ENCODE assay signal across 1 cellular context in genomic region chr6:52389264-52389625, GRCh38.
TF ChIP-seq lines count a peak whose summit lies in the region.

No MANE protein-coding gene starts in this region.

TF ChIP-seq in K562, 482 proteins besides CTCF, POLR2A, EP300 and RAD21 (continued from another document and continues in another):
- TF ChIP-seq, protein P1, sequence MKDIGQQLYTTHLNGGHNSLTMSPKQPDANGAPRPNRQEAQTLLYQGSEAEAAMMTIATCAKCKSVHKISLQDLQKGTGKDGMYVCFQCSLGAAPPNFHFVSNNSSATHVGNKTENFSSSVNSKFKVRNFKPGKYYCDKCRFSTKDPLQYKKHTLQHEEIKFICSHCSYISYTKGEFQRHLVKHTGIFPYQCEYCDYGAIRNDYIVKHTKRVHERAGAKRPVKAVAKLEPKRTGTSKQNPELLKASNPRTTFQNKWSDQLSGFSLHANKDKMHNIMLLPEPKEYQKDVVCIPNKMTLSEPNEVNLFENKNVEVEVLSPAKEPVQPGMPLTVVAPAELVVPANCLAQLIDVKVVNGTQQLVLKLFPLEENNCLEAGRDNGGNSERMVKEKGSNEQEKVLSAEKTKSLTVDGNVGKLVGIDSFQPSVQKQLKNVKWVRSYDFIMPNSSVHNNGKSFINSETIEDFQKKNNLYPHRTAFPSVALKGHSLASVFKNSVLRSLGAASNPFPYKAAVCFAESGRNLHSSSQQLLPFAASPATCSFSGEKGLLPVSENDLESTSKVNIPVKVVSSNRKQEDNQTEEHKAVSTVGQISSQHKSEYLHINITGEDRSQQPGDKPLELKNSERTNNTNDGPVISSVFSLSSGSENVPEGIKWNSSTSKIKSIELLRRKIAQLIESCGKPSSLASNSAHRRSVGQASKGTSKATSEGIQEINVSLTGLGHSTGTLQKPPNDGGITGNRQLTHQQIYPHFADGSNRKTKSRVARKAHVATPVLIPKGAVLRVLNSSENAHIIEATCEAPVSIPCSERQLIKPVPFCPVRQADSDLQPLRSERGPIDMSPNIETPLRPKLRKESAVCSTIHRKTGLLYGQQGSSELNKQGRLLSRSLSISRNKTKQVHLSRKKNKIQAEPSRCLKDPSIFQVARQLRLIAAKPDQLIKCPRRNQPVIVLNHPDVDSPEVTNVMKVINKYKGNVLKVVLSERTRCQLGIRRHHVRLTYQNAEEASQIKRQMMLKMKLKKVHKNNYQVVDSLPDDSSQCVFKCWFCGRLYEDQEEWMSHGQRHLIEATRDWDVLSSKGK (CRISPR knock-in tag; IDR thresholded peaks at IDR 0.05), result no peak
- TF ChIP-seq, protein P2, sequence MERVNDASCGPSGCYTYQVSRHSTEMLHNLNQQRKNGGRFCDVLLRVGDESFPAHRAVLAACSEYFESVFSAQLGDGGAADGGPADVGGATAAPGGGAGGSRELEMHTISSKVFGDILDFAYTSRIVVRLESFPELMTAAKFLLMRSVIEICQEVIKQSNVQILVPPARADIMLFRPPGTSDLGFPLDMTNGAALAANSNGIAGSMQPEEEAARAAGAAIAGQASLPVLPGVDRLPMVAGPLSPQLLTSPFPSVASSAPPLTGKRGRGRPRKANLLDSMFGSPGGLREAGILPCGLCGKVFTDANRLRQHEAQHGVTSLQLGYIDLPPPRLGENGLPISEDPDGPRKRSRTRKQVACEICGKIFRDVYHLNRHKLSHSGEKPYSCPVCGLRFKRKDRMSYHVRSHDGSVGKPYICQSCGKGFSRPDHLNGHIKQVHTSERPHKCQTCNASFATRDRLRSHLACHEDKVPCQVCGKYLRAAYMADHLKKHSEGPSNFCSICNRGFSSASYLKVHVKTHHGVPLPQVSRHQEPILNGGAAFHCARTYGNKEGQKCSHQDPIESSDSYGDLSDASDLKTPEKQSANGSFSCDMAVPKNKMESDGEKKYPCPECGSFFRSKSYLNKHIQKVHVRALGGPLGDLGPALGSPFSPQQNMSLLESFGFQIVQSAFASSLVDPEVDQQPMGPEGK (CRISPR knock-in tag; IDR thresholded peaks at IDR 0.05; ENCODE audit: borderline replicate concordance), result no peak
- peak in 1 of 3 experiments; percentile 36 for TF ChIP-seq YY1 (IDR thresholded peaks at IDR 0.05; ENCODE audit: borderline replicate concordance in 1 of 3, control insufficient read depth in 1 of 3, extremely low read depth in 1 of 3, insufficient read depth in 3 of 3, insufficient read length in 1 of 3, insufficient replicate concordance in 2 of 3, low read depth in 1 of 3, low read length in 2 of 3)
- no peak for TF ChIP-seq GTF2F1 (IDR thresholded peaks at IDR 0.05; ENCODE audit: low read depth, low read length)
- TF ChIP-seq SREBF1 (IDR thresholded peaks at IDR 0.05; ENCODE audit: borderline replicate concordance, low read depth, low read length), result no peak
- TF ChIP-seq UBTF (IDR thresholded peaks at IDR 0.05; ENCODE audit: borderline replicate concordance in 1 of 2, low read depth in 2 of 2, low read length in 2 of 2), result no peak
- TF ChIP-seq, protein P3, sequence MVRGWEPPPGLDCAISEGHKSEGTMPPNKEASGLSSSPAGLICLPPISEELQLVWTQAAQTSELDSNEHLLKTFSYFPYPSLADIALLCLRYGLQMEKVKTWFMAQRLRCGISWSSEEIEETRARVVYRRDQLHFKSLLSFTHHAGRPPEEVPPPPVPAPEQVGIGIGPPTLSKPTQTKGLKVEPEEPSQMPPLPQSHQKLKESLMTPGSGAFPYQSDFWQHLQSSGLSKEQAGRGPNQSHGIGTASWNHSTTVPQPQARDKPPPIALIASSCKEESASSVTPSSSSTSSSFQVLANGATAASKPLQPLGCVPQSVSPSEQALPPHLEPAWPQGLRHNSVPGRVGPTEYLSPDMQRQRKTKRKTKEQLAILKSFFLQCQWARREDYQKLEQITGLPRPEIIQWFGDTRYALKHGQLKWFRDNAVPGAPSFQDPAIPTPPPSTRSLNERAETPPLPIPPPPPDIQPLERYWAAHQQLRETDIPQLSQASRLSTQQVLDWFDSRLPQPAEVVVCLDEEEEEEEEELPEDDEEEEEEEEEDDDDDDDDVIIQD (CRISPR knock-in tag; IDR thresholded peaks at IDR 0.05), result no peak
- no peak for TF ChIP-seq ATF7 (IDR thresholded peaks at IDR 0.05)
- no peak for TF ChIP-seq ZNF197 (CRISPR knock-in tag; IDR thresholded peaks at IDR 0.05; ENCODE audit: low read depth)
- TF ChIP-seq ZNF165 (CRISPR knock-in tag; IDR thresholded peaks at IDR 0.05; ENCODE audit: borderline replicate concordance), result no peak
- no peak for TF ChIP-seq ZNF311 (CRISPR knock-in tag; IDR thresholded peaks at IDR 0.05)
- TF ChIP-seq ZNF77 (CRISPR knock-in tag; IDR thresholded peaks at IDR 0.05), result no peak
- no peak for TF ChIP-seq NFRKB (IDR thresholded peaks at IDR 0.05; ENCODE audit: low read depth)
- TF ChIP-seq, protein P4, sequence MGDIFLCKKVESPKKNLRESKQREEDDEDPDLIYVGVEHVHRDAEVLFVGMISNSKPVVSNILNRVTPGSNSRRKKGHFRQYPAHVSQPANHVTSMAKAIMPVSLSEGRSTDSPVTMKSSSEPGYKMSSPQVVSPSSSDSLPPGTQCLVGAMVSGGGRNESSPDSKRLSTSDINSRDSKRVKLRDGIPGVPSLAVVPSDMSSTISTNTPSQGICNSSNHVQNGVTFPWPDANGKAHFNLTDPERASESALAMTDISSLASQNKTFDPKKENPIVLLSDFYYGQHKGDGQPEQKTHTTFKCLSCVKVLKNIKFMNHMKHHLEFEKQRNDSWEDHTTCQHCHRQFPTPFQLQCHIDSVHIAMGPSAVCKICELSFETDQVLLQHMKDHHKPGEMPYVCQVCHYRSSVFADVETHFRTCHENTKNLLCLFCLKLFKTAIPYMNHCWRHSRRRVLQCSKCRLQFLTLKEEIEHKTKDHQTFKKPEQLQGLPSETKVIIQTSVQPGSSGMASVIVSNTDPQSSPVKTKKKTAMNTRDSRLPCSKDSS (IDR thresholded peaks at IDR 0.05; ENCODE audit: low read depth, partially characterized antibody), result no peak
- no peak for TF ChIP-seq ZHX1 (conservative IDR thresholded peaks at IDR 0.05; ENCODE audit: low read length)
- TF ChIP-seq SLC30A9 (CRISPR knock-in tag; IDR thresholded peaks at IDR 0.05), result no peak
- no peak for TF ChIP-seq NFXL1 (CRISPR knock-in tag; IDR thresholded peaks at IDR 0.05)
- no peak for TF ChIP-seq CREM (IDR thresholded peaks at IDR 0.05; ENCODE audit: low read depth)
- TF ChIP-seq GTF2E2 (tag; IDR thresholded peaks at IDR 0.05), result no peak
- no peak for TF ChIP-seq ZNF41 (CRISPR knock-in tag; conservative IDR thresholded peaks at IDR 0.05)
- peak; percentile 84 for TF ChIP-seq CBFA2T3 (IDR thresholded peaks at IDR 0.05)
- TF ChIP-seq POU5F1 (IDR thresholded peaks at IDR 0.05; ENCODE audit: borderline replicate concordance, low read depth, low read length, partially characterized antibody), result no peak
- TF ChIP-seq, protein P5, sequence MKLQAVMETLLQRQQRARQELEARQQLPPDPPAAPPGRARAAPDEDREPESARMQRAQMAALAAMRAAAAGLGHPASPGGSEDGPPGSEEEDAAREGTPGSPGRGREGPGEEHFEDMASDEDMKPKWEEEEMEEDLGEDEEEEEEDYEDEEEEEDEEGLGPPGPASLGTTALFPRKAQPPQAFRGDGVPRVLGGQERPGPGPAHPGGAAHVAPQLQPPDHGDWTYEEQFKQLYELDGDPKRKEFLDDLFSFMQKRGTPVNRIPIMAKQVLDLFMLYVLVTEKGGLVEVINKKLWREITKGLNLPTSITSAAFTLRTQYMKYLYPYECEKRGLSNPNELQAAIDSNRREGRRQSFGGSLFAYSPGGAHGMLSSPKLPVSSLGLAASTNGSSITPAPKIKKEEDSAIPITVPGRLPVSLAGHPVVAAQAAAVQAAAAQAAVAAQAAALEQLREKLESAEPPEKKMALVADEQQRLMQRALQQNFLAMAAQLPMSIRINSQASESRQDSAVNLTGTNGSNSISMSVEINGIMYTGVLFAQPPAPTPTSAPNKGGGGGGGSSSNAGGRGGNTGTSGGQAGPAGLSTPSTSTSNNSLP (IDR thresholded peaks at IDR 0.05; ENCODE audit: borderline replicate concordance, low read depth, low read length), result peak; percentile 65; the same call in 1 of the 2 replicates
- no peak for TF ChIP-seq GTF2A2 (tag; IDR thresholded peaks at IDR 0.05)
- TF ChIP-seq LARP7 (IDR thresholded peaks at IDR 0.05), result no peak
- TF ChIP-seq MYBL2 (IDR thresholded peaks at IDR 0.05; ENCODE audit: low read depth), result no peak
- no peak for TF ChIP-seq MYBL2 (CRISPR knock-in tag; IDR thresholded peaks at IDR 0.05; ENCODE audit: borderline replicate concordance)
- TF ChIP-seq TCF7 (IDR thresholded peaks at IDR 0.05; ENCODE audit: borderline replicate concordance), result no peak
- no peak for TF ChIP-seq CBX5 (IDR thresholded peaks at IDR 0.05; ENCODE audit: borderline replicate concordance, low read depth)
- TF ChIP-seq ZBED1 (IDR thresholded peaks at IDR 0.05), result no peak
- no peak for TF ChIP-seq SMAD2 (IDR thresholded peaks at IDR 0.05; ENCODE audit: low read depth, low read length)
- TF ChIP-seq DDX20 (tag; IDR thresholded peaks at IDR 0.05; ENCODE audit: low read depth), result no peak
- TF ChIP-seq ZNF347 (CRISPR knock-in tag; IDR thresholded peaks at IDR 0.05; ENCODE audit: low read depth), result no peak
- 0 out of 2 replicates have a peak, but pooled peaks have one; percentile 38 for TF ChIP-seq FOXM1 (IDR thresholded peaks at IDR 0.05; ENCODE audit: low read depth)
- no peak for TF ChIP-seq FOXM1 (CRISPR knock-in tag; IDR thresholded peaks at IDR 0.05; ENCODE audit: low read depth)
- TF ChIP-seq BACH1 (tag; IDR thresholded peaks at IDR 0.05), result no peak
- TF ChIP-seq CREB1 (IDR thresholded peaks at IDR 0.05), result no peak
- no peak for TF ChIP-seq CREB1 (CRISPR knock-in tag; IDR thresholded peaks at IDR 0.05)
- no peak for TF ChIP-seq KLF6 (CRISPR knock-in tag; IDR thresholded peaks at IDR 0.05; ENCODE audit: borderline replicate concordance)
- TF ChIP-seq, protein P6, sequence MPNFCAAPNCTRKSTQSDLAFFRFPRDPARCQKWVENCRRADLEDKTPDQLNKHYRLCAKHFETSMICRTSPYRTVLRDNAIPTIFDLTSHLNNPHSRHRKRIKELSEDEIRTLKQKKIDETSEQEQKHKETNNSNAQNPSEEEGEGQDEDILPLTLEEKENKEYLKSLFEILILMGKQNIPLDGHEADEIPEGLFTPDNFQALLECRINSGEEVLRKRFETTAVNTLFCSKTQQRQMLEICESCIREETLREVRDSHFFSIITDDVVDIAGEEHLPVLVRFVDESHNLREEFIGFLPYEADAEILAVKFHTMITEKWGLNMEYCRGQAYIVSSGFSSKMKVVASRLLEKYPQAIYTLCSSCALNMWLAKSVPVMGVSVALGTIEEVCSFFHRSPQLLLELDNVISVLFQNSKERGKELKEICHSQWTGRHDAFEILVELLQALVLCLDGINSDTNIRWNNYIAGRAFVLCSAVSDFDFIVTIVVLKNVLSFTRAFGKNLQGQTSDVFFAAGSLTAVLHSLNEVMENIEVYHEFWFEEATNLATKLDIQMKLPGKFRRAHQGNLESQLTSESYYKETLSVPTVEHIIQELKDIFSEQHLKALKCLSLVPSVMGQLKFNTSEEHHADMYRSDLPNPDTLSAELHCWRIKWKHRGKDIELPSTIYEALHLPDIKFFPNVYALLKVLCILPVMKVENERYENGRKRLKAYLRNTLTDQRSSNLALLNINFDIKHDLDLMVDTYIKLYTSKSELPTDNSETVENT (CRISPR knock-in tag; IDR thresholded peaks at IDR 0.05), result no peak
- no peak for TF ChIP-seq HOXB6 (CRISPR knock-in tag; IDR thresholded peaks at IDR 0.05; ENCODE audit: borderline replicate concordance)
- TF ChIP-seq PURB (CRISPR knock-in tag; IDR thresholded peaks at IDR 0.05; ENCODE audit: low read depth), result no peak
- TF ChIP-seq, protein P7, sequence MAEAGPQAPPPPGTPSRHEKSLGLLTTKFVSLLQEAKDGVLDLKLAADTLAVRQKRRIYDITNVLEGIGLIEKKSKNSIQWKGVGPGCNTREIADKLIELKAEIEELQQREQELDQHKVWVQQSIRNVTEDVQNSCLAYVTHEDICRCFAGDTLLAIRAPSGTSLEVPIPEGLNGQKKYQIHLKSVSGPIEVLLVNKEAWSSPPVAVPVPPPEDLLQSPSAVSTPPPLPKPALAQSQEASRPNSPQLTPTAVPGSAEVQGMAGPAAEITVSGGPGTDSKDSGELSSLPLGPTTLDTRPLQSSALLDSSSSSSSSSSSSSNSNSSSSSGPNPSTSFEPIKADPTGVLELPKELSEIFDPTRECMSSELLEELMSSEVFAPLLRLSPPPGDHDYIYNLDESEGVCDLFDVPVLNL (CRISPR knock-in tag; IDR thresholded peaks at IDR 0.05; ENCODE audit: low read depth), result no peak
- no peak for TF ChIP-seq THAP7 (CRISPR knock-in tag; IDR thresholded peaks at IDR 0.05)
- no peak for TF ChIP-seq GABPB2 (CRISPR knock-in tag; conservative IDR thresholded peaks at IDR 0.05)
- TF ChIP-seq RBM22 (IDR thresholded peaks at IDR 0.05; ENCODE audit: low read depth, low read length, poor library complexity, severe bottlenecking), result no peak
